ENCODE assay signal across 25 cellular contexts in genomic region chr14:80606347-80606772, GRCh38.
DNase-seq lines count a peak whose midpoint lies in the region; ATAC-seq and TF ChIP-seq lines count a peak whose summit lies in the region.
"Had no signal": no experiment of that assay in that cellular context is flagged by ENCODE, and none has a peak within 500 bp of the region (broad histone marks: within the 10 kb centered on the region; RNA-seq: fewer than 3 reads in every experiment).

No MANE protein-coding gene starts in this region.

- H3K4me2 ChIP-seq in IMR-90 (ENCODE audit: low read depth, low read length) (peak overlapping the region; percentile 46; the same call in 1 of the 2 replicates), SK-N-SH (no peak overlapping the region)

- no peaks in the 10 kb centered on the region for H3K79me2 ChIP-seq in SK-N-SH (ENCODE audit: insufficient read depth)

- no peak overlapping the region for H4K5ac ChIP-seq in IMR-90 (ENCODE audit: low read depth, low read length)

- H3K56ac ChIP-seq in IMR-90 (ENCODE audit: extremely low read depth, insufficient read depth, low read length), result no peak overlapping the region

- no peak overlapping the region; the same call in 1 of the 2 replicates for H3K14ac ChIP-seq in IMR-90 (replicated peaks; ENCODE audit: low read depth, low read length)

- no peak overlapping the region for H3K23ac ChIP-seq in IMR-90 (ENCODE audit: low read depth, low read length)

- intact Hi-C loops in IMR-90 (cut with micrococcal nuclease), result no loop called here

- H3K27me3 ChIP-seq in IMR-90 (ENCODE audit: control insufficient read depth, insufficient read depth, low read length), result no peaks in the 10 kb centered on the region
- no peaks in the 10 kb centered on the region for H3K27me3 ChIP-seq in SK-N-SH (ENCODE audit: insufficient read depth)
- H3K27me3 ChIP-seq: cardiac muscle cell, gastrocnemius medialis, right lobe of liver had no signal

- no TSS peak for BruUV-seq in IMR-90 (replicated peaks; lab: Mats Ljungman, UMichigan)

- in situ Hi-C loops in IMR-90 (cut with MboI; ENCODE audit: low sequenced_read_pairs), result loop anchor here (25.0 kb wide), 1 partner anchor 544 kb away; no protein-coding TSS in a partner anchor

- peak overlapping the region; percentile 6 for H2BK5ac ChIP-seq in IMR-90 (ENCODE audit: low read depth, low read length, poor library complexity, severe bottlenecking)

- H3K79me1 ChIP-seq in IMR-90 (ENCODE audit: low read depth in 1 of 2, low read length in 2 of 2), result no peaks in the 10 kb centered on the region

- H4K91ac ChIP-seq in IMR-90 (ENCODE audit: insufficient read depth, low read depth, low read length), result no peak overlapping the region

- no peaks in the 10 kb centered on the region for H3K9me2 ChIP-seq in SK-N-SH

- TF ChIP-seq CTCF in IMR-90 (conservative IDR thresholded peaks at IDR 0.05; ENCODE audit: low read depth, low read length) (no peak), SK-N-SH (IDR thresholded peaks at IDR 0.05) (no peak)

- dilution Hi-C loops in IMR-90 (cut with HindIII; ENCODE audit: low sequenced_read_pairs, unreplicated experiment), result no loop called here

- ATAC-seq in IMR-90 (ENCODE audit: low read depth) (peak; percentile 53), esophagus mucosa (no peak)
- ATAC-seq: HepG2, right lobe of liver had no signal

- H3K18ac ChIP-seq in IMR-90 (ENCODE audit: low read depth, low read length), result peak overlapping the region; percentile 27; the same call in 1 of the 2 replicates

- no peak overlapping the region for H3K9ac ChIP-seq in IMR-90 (ENCODE audit: low read depth, low read length)
- no peak overlapping the region for H3K9ac ChIP-seq in SK-N-SH

- CTCF ChIA-PET in IMR-90 (lab: Yijun Ruan, JAX) (no interaction called here), SK-N-SH (lab: Yijun Ruan, JAX) (interaction anchor here (0.8 kb wide), 1 partner anchor 12 kb away, joined by 3 read pairs; no protein-coding TSS in a partner anchor)

- H4K8ac ChIP-seq in IMR-90 (ENCODE audit: low read depth in 2 of 2, low read length in 2 of 2), result peak overlapping the region in 1 of 2 experiments; percentile 32; a peak in 2 of 4 replicates

- DNase-seq in IMR-90, result no peak
- peak; percentile 25 for DNase-seq in SK-N-SH
- peak; percentile 2 for DNase-seq in foreskin melanocyte
- DNase-seq in retina, result peak; percentile 8
- no peak for DNase-seq in SKM-1 treated with dmso at 0.1 percent for 144 hours (lab: John Stamatoyannopoulos, UW; ENCODE audit: unreplicated experiment)
- DNase-seq in iPS-NIHi11 (ENCODE audit: low spot score), result no peak
- DNase-seq: activated CD4-positive, alpha-beta T cell treated with anti-CD3 and anti-CD28 coated beads for 1 hour; activated naive CD4-positive, alpha-beta T cell treated with Interleukin-2 at 50 U/mL for 16 hours; activated T-cell treated with anti-CD3 and anti-CD28 coated beads, Interleukin-2, amount 50 U/mL, for 48 hours; amygdala; EL; gastrocnemius medialis; kidney glomerular epithelial cell; mesendoderm; naive B cell; NCI-H1105 treated with DMSO at 0.1 percent for 48 hours; NCI-H2107; NCI-H446 treated with DMSO at 0.1 percent for 48 hours; occipital lobe; right lobe of liver; stimulated activated CD4-positive, alpha-beta T cell treated with anti-CD3 and anti-CD28 coated beads, Interleukin-15, amount 100 ng/mL, for 24 hours; SW 1271 had no signal

- TF ChIP-seq POLR2A in IMR-90 (IDR thresholded peaks at IDR 0.05; ENCODE audit: low read depth, low read length), result no peak

- H4K20me1 ChIP-seq in IMR-90 (ENCODE audit: insufficient read depth, low read length) (no peaks in the 10 kb centered on the region), SK-N-SH (ENCODE audit: insufficient read depth) (no peaks in the 10 kb centered on the region)

- H3K4me1 ChIP-seq in IMR-90 (ENCODE audit: control insufficient read depth, insufficient read depth, low read length) (no peaks in the 10 kb centered on the region), SK-N-SH (ENCODE audit: control insufficient read depth in 1 of 2, insufficient read depth in 2 of 2, low read depth in 1 of 2, low read length in 1 of 2) (peaks cover 0 to 7% of the 10 kb centered on the region in 2 experiments; a peak in 2 of 4 replicates)
- H3K4me1 ChIP-seq: gastrocnemius medialis, right lobe of liver had no signal

- H2AK5ac ChIP-seq in IMR-90 (ENCODE audit: low read depth, low read length), result no peak overlapping the region

- no peaks in the 10 kb centered on the region for H3F3A ChIP-seq in SK-N-SH (replicated peaks; ENCODE audit: insufficient read depth)

- no peak for TF ChIP-seq RAD21 in IMR-90 (IDR thresholded peaks at IDR 0.05; ENCODE audit: low read length)
- no peak for TF ChIP-seq RAD21 in SK-N-SH (IDR thresholded peaks at IDR 0.05; ENCODE audit: low read length)

- H3K4me3 ChIP-seq in IMR-90 (ENCODE audit: insufficient read depth, low read depth, low read length), result no peak overlapping the region
- H3K4me3 ChIP-seq in SK-N-SH (ENCODE audit: low read depth in 2 of 2, low read length in 1 of 2), result no peak overlapping the region
- H3K4me3 ChIP-seq: cardiac muscle cell, gastrocnemius medialis, right lobe of liver had no signal

- H2BK15ac ChIP-seq in IMR-90 (ENCODE audit: low read depth, low read length), result no peak overlapping the region

- peak overlapping the region; percentile 7; the same call in 1 of the 2 replicates for H3K4ac ChIP-seq in IMR-90 (ENCODE audit: low read depth, low read length)

- H2BK20ac ChIP-seq in IMR-90 (ENCODE audit: low read depth, low read length), result peak overlapping the region; percentile 53; the same call in 1 of the 2 replicates

- no peaks in the 10 kb centered on the region for H3K36me3 ChIP-seq in IMR-90 (ENCODE audit: control insufficient read depth, insufficient read depth, low read length)
- H3K36me3 ChIP-seq in SK-N-SH (replicated peaks in 1 of 2; ENCODE audit: control insufficient read depth in 1 of 2, insufficient read depth in 2 of 2, low read length in 1 of 2), result no peaks in the 10 kb centered on the region
- H3K36me3 ChIP-seq: cardiac muscle cell, gastrocnemius medialis, right lobe of liver had no signal

- no peaks in the 10 kb centered on the region for H3K9me3 ChIP-seq in IMR-90 (ENCODE audit: control insufficient read depth, insufficient read depth, low read length)
- no peaks in the 10 kb centered on the region for H3K9me3 ChIP-seq in SK-N-SH
- H3K9me3 ChIP-seq: gastrocnemius medialis, right lobe of liver had no signal

- no peaks in the 10 kb centered on the region; the same call in 1 of the 2 replicates for H3K9me1 ChIP-seq in IMR-90 (ENCODE audit: insufficient read depth, low read length)

- no peak overlapping the region for H2BK120ac ChIP-seq in IMR-90 (ENCODE audit: low read depth, low read length)

- H3K27ac ChIP-seq in IMR-90 (ENCODE audit: insufficient read depth, low read length) (no peak overlapping the region), SK-N-SH (ENCODE audit: low read depth in 2 of 2, low read length in 1 of 2) (peak overlapping the region in 1 of 2 experiments; percentile 66; a peak in 1 of 4 replicates)
- H3K27ac ChIP-seq: cardiac muscle cell, right lobe of liver had no signal

- POLR2A ChIA-PET in IMR-90 (lab: Charles Lee; ENCODE audit: unreplicated experiment), result no interaction called here
- POLR2A ChIA-PET in SK-N-SH (lab: Yijun Ruan, JAX), result no interaction called here

- peak in 1 of 2 experiments; percentile 69; a peak in 2 of 4 replicates for TF ChIP-seq EP300 in SK-N-SH (IDR thresholded peaks at IDR 0.05; ENCODE audit: borderline replicate concordance in 1 of 2, low read depth in 1 of 2, low read length in 1 of 2)

- H2AFZ ChIP-seq in IMR-90 (replicated peaks; ENCODE audit: low read length, poor library complexity) (no peak overlapping the region), SK-N-SH (ENCODE audit: low read depth) (no peak overlapping the region)

- no peak overlapping the region for H2AK9ac ChIP-seq in IMR-90 (replicated peaks; ENCODE audit: low read depth, low read length, poor library complexity)

TF ChIP-seq in IMR-90, 13 proteins besides CTCF, POLR2A, EP300 and RAD21 (continues in another document):
- no peak for TF ChIP-seq FOS (IDR thresholded peaks at IDR 0.05; ENCODE audit: low read depth, low read length)
- TF ChIP-seq NFE2L2 (IDR thresholded peaks at IDR 0.05; ENCODE audit: low read depth, low read length), result no peak
- no peak for TF ChIP-seq MXI1 (IDR thresholded peaks at IDR 0.05; ENCODE audit: borderline replicate concordance, low read depth, low read length)
- no peak for TF ChIP-seq MAFK (IDR thresholded peaks at IDR 0.05; ENCODE audit: low read depth, low read length)
- TF ChIP-seq MAZ (IDR thresholded peaks at IDR 0.05; ENCODE audit: borderline replicate concordance, low read depth, low read length), result no peak
- no peak for TF ChIP-seq RCOR1 (IDR thresholded peaks at IDR 0.05; ENCODE audit: insufficient replicate concordance, low read length)
- TF ChIP-seq CEBPB (IDR thresholded peaks at IDR 0.05; ENCODE audit: low read depth, low read length), result no peak
- TF ChIP-seq USF2 (IDR thresholded peaks at IDR 0.05; ENCODE audit: low read depth, low read length), result no peak

TF ChIP-seq in SK-N-SH, 30 proteins besides CTCF, POLR2A, EP300 and RAD21 (continues in another document):
- no peak for TF ChIP-seq FOSL2 (IDR thresholded peaks at IDR 0.05; ENCODE audit: borderline replicate concordance, low read depth)
- TF ChIP-seq TCF12 (IDR thresholded peaks at IDR 0.05), result peak; percentile 79
- no peak for TF ChIP-seq FOXM1 (IDR thresholded peaks at IDR 0.05; ENCODE audit: low read depth)
- no peak for TF ChIP-seq FOXJ3 (CRISPR knock-in tag; IDR thresholded peaks at IDR 0.05)
- peak; percentile 26 for TF ChIP-seq CHD2 (IDR thresholded peaks at IDR 0.05; ENCODE audit: low read length, partially characterized antibody)
- TF ChIP-seq MXI1 (IDR thresholded peaks at IDR 0.05; ENCODE audit: low read depth, low read length), result no peak
- TF ChIP-seq JUND (IDR thresholded peaks at IDR 0.05), result no peak

Comparison
In these comparisons a context has a peak if more than half of its experiments do, and no peak if none do; other contexts are left out.
1. DNase-seq: peak in SK-N-SH (single experiment), foreskin melanocyte (single experiment) and retina (single experiment); none in IMR-90 (single experiment), SKM-1 treated with dmso at 0.1 percent for 144 hours (single experiment) and iPS-NIHi11 (single experiment).